9 cellular contexts compared by ENCODE assay signal in the genomic region with DNA sequence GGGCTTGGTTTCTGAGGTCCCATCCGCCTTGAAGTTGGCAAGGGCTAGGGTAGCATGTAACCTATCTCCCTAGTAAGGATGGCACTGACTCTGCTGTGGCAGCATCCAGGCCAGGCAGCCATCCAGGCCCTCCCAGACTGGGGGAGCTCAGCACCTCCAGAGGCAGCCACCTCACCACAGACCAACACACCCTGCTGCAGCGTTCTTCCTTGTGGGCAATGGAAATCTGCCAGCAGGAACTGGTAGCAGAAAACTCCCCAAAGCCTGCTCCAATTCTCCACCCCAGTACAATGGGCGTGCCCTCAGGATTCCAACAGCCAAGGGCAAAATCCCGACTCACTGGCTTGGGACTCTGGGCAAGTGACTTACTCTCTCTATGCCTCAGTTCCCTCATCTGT. TPM values are rescaled to one million over a fixed set of nuclear protein-coding genes. Genes with fewer than 3 reads are reported as not detected.
DNase-seq lines count a peak whose midpoint lies in the region; TF ChIP-seq lines count a peak whose summit lies in the region.
"Had no signal": no experiment of that assay in that cellular context is flagged by ENCODE, and none has a peak within 500 bp of the region (broad histone marks: within the 10 kb centered on the region; RNA-seq: fewer than 3 reads in every experiment).

No MANE protein-coding gene starts in this region.

- H3K4me3 ChIP-seq in HUES48 (ENCODE audit: low read depth, low read length) (no peak overlapping the region), muscle layer of duodenum (ENCODE audit: low read depth in 1 of 2, low read length in 2 of 2) (no peak overlapping the region)

- intact Hi-C loops in head of caudate nucleus (cut with DNase I), result no loop called here

- H3K9me3 Mint-ChIP-seq in brain, result no peaks in the 10 kb centered on the region

- H3K4me3 Mint-ChIP-seq in brain, result no peak overlapping the region

- peaks cover 12% of the 10 kb centered on the region for H3K4me1 ChIP-seq in HUES48 (ENCODE audit: control insufficient read depth, insufficient read depth, low read length)
- H3K4me1 ChIP-seq in muscle layer of duodenum (ENCODE audit: control insufficient read depth in 1 of 2, insufficient read depth in 2 of 2, low read length in 2 of 2), result peaks cover 28 to 43% of the 10 kb centered on the region in 2 donors

- peak; percentile 50 for DNase-seq in AG09319 (ENCODE audit: extremely low read depth, low read depth)
- DNase-seq in effector CD8-positive, alpha-beta T cell (lab: John Stamatoyannopoulos, UW), result no peak
- no peak for DNase-seq in activated CD4-positive, CD25-positive, alpha-beta regulatory T cell (lab: John Stamatoyannopoulos, UW)
- DNase-seq in NCI-H146 (lab: John Stamatoyannopoulos, UW), result no peak
- no peak for DNase-seq in head of caudate nucleus
- DNase-seq: NCI-H1092 treated with DMSO at 0.1 percent for 48 hours had no signal

- H3K36me3 Mint-ChIP-seq in brain, result peaks cover 9% of the 10 kb centered on the region

- peaks cover 72% of the 10 kb centered on the region for H3K4me1 Mint-ChIP-seq in brain

- H3K9ac ChIP-seq in HUES48 (ENCODE audit: low read depth, low read length), result no peak overlapping the region

- H3K27me3 Mint-ChIP-seq in brain, result no peaks in the 10 kb centered on the region

- peak overlapping the region in 4 of 5 experiments; percentile 10 to 78 (median 59) for H3K27ac Mint-ChIP-seq in brain

- no peaks in the 10 kb centered on the region for H3K9me3 ChIP-seq in HUES48 (ENCODE audit: control insufficient read depth, insufficient read depth, low read length)
- no peaks in the 10 kb centered on the region for H3K9me3 ChIP-seq in muscle layer of duodenum (ENCODE audit: control insufficient read depth in 1 of 2, low read length in 2 of 2)

- H3K27ac ChIP-seq in HUES48 (ENCODE audit: low read depth, low read length), result peak overlapping the region; percentile 6
- peak overlapping the region; percentile 39 for H3K27ac ChIP-seq in muscle layer of duodenum (ENCODE audit: low read length)

- TF ChIP-seq CTCF in AG09319 (IDR thresholded peaks at IDR 0.05; ENCODE audit: low read depth, low read length) (no peak), brain (conservative IDR thresholded peaks at IDR 0.05) (no peak)

- H3K27me3 ChIP-seq in HUES48 (ENCODE audit: control insufficient read depth, insufficient read depth, low read length) (no peaks in the 10 kb centered on the region), muscle layer of duodenum (ENCODE audit: low read depth, low read length) (no peaks in the 10 kb centered on the region)

- no peaks in the 10 kb centered on the region; the same call in 1 of the 2 replicates for H3K36me3 ChIP-seq in HUES48 (ENCODE audit: control insufficient read depth, insufficient read depth, low read length)
- H3K36me3 ChIP-seq in muscle layer of duodenum (ENCODE audit: control insufficient read depth in 1 of 2, insufficient read depth in 2 of 2, low read length in 2 of 2), result no peaks in the 10 kb centered on the region

RNA-seq across cellular contexts. Expression of a gene that starts 27.5 kb away (rescaled TPM):
- polyA plus RNA-seq in brain (ENCODE audit: insufficient read depth, low read depth, low replicate concordance), result 20.7 TPM
